8 cellular contexts compared by ENCODE assay signal in genomic region chr1:95084317-95085176, GRCh38. TPM values are rescaled to one million over a fixed set of nuclear protein-coding genes. Genes with fewer than 3 reads are reported as not detected.
DNase-seq lines count a peak whose midpoint lies in the region; ATAC-seq and TF ChIP-seq lines count a peak whose summit lies in the region.

No MANE protein-coding gene starts in this region.

- ATAC-seq in GM18519 (IDR thresholded peaks at IDR 0.05; ENCODE audit: low FRiP score, unreplicated experiment): peak; percentile 64
- peak; percentile 54 for ATAC-seq in HG03108 (IDR thresholded peaks at IDR 0.05; ENCODE audit: unreplicated experiment)
- ATAC-seq in PC-3: peak; percentile 92
- ATAC-seq in mucosa of descending colon: peak; percentile 99

- CTCF ChIA-PET in Calu3 (lab: Charles Lee): interaction anchor here (0.5 to 1.9 kb wide), 8 partner anchors 12 to 934 kb away, joined by 3 to 22 read pairs (median 3); partner anchors contain the start of genes ALG14 and RWDD3
- CTCF ChIA-PET in PC-3 (lab: Charles Lee): interaction anchor here (0.5 to 1.9 kb wide), 8 partner anchors 12 to 482 kb away, joined by 3 to 14 read pairs (median 4); partner anchors contain the start of genes ALG14, RWDD3 and TLCD4

- no peaks in the 10 kb centered on the region for H4K20me1 ChIP-seq in PC-3 (ENCODE audit: low read length)

- peaks cover 30% of the 10 kb centered on the region for H3K4me1 Mint-ChIP-seq in Calu3 (ENCODE audit: low read depth, unreplicated experiment)

- H3K9me3 Mint-ChIP-seq in Calu3 (ENCODE audit: low read depth, unreplicated experiment): no peaks in the 10 kb centered on the region

- H3K36me3 ChIP-seq in PC-3 (ENCODE audit: low read depth, low read length) (no peaks in the 10 kb centered on the region), mucosa of descending colon (ENCODE audit: low read depth) (no peaks in the 10 kb centered on the region)

- intact Hi-C loops in Calu3 (cut with micrococcal nuclease; ENCODE audit: unreplicated experiment) (loop anchor here (5.0 to 10.0 kb wide), 2 partner anchors 33 to 60 kb away; partner anchors contain the start of gene TLCD4), PC-3 (cut with micrococcal nuclease) (loop anchor here (1.0 kb wide), 4 partner anchors 11 to 150 kb away; partner anchors contain the start of gene RWDD3), mucosa of descending colon (cut with DNase I, micrococcal nuclease) (loop anchor here in 1 of 2 donors (10.0 kb wide), 1 partner anchor 150 kb away; the partner anchor contains the start of gene RWDD3)

- H3K4me1 ChIP-seq in PC-3 (ENCODE audit: insufficient read depth, low read length): peaks cover 34% of the 10 kb centered on the region
- H3K4me1 ChIP-seq in mucosa of descending colon (ENCODE audit: low read depth): peaks cover 7% of the 10 kb centered on the region

- H3K4me3 ChIP-seq in PC-3 (ENCODE audit: low read length) (no peak overlapping the region), mucosa of descending colon (no peak overlapping the region)

- H3K9me2 ChIP-seq in PC-3 (replicated peaks; ENCODE audit: low read length): no peaks in the 10 kb centered on the region

- peak overlapping the region; percentile 33 for H3K4me2 ChIP-seq in PC-3 (ENCODE audit: low read length)

- no peaks in the 10 kb centered on the region for H3K36me3 Mint-ChIP-seq in Calu3 (ENCODE audit: insufficient read depth, unreplicated experiment)

- BruUV-seq in Calu3 (replicated peaks; lab: Mats Ljungman, UMichigan) (no TSS peak), PC-3 (replicated peaks; lab: Mats Ljungman, UMichigan) (no TSS peak)

- no peaks in the 10 kb centered on the region for H3F3A ChIP-seq in PC-3 (ENCODE audit: low read length, unreplicated experiment)

- H3K79me2 ChIP-seq in PC-3 (ENCODE audit: low read length): no peaks in the 10 kb centered on the region

- peak overlapping the region; percentile 42 for H2AFZ ChIP-seq in PC-3 (ENCODE audit: low read length)

- H3K27me3 ChIP-seq in PC-3 (ENCODE audit: low read length): no peaks in the 10 kb centered on the region

- DNase-seq in Calu3: peak; percentile 22
- peak; percentile 77 for DNase-seq in PC-3
- peak; percentile 9 to 50 for DNase-seq in dermis microvascular lymphatic vessel endothelial cell (ENCODE audit: low read depth in 2 of 2)
- peak in 1 of 3 donors; percentile 43 for DNase-seq in mucosa of descending colon
- no peak for DNase-seq in HPDE6-E6E7 (ENCODE audit: extremely low spot score)
- DNase-seq in effector CD8-positive, alpha-beta T cell (lab: John Stamatoyannopoulos, UW): no peak

- H3K27ac Mint-ChIP-seq in Calu3 (ENCODE audit: unreplicated experiment): no peak overlapping the region

- H3K9ac ChIP-seq in PC-3 (ENCODE audit: low read length): peak overlapping the region; percentile 6; the same call in 1 of the 2 replicates

- peak overlapping the region; percentile 71 for H3K27ac ChIP-seq in PC-3 (ENCODE audit: low read length)

- H3K27me3 Mint-ChIP-seq in Calu3 (ENCODE audit: unreplicated experiment): no peaks in the 10 kb centered on the region

- H3K9me3 ChIP-seq in PC-3 (ENCODE audit: low read length) (no peaks in the 10 kb centered on the region), mucosa of descending colon (no peaks in the 10 kb centered on the region)

- POLR2A ChIA-PET in PC-3 (lab: Charles Lee; ENCODE audit: unreplicated experiment): interaction anchor here (0.5 to 0.6 kb wide), 3 partner anchors 15 to 342 kb away, joined by 3 to 5 read pairs (median 3); no protein-coding TSS in a partner anchor

- TF ChIP-seq CTCF in Calu3 (IDR thresholded peaks at IDR 0.05; ENCODE audit: unreplicated experiment) (peak; percentile 82), PC-3 (conservative IDR thresholded peaks at IDR 0.05; ENCODE audit: low read depth, low read length) (peak; percentile 88), mucosa of descending colon (IDR thresholded peaks at IDR 0.05) (peak; percentile 33)

- H3K4me3 Mint-ChIP-seq in Calu3 (ENCODE audit: low read depth, unreplicated experiment): no peak overlapping the region

RNA-seq across cellular contexts. Expression of gene ALG14, which starts 11.8 kb away (rescaled TPM):
- 5.8 and 7.0 TPM in 2 replicates for total RNA-seq in Calu3 (2022)
- 3.4 and 9.7 TPM in 2 replicates for total RNA-seq in PC-3 (2014; rRNA removed)
- 1.5 and 1.9 TPM in 2 replicates for total RNA-seq in dermis microvascular lymphatic vessel endothelial cell
- total RNA-seq in mucosa of descending colon: 10 to 100 TPM in 2 of 3 donors, 1 to 10 TPM in 1; 5.9 to 16.8 (median 11.4) TPM

RNA-seq across cellular contexts. Expression of gene TLCD4, which starts 32.6 kb away (rescaled TPM):
- total RNA-seq in Calu3 (2022) (34.7 and 52.1 TPM in 2 replicates), PC-3 (2014; rRNA removed) (8.3 and 8.6 TPM in 2 replicates), dermis microvascular lymphatic vessel endothelial cell (under 0.01 TPM in 2 replicates), mucosa of descending colon (10 to 100 TPM; 53.4 to 77.3 (median 55.1) TPM)

Comparison
In these comparisons a context has a peak if more than half of its experiments do, and no peak if none do; other contexts are left out.
1. DNase-seq: peak in Calu3 (single experiment), PC-3 (single experiment) and dermis microvascular lymphatic vessel endothelial cell (2 of 2); none in HPDE6-E6E7 (single experiment) and effector CD8-positive, alpha-beta T cell (single experiment).
2. CTCF ChIP-seq: peak in every context shown above with its lines; median percentile 88 in PC-3; 82 in Calu3; 33 in mucosa of descending colon.
3. Peak in every context shown above with its lines, with median percentiles within 50 percentile points of each other: ATAC-seq.